Comparison of ENCODE assay signal across 18 cellular contexts in genomic region chr1:84525738-84526137, GRCh38. TPM values are rescaled to one million over a fixed set of nuclear protein-coding genes. Genes with fewer than 3 reads are reported as not detected.
A peak's percentile ranks its signal among the peaks of the same experiment; 100 is the strongest.
DNase-seq lines count a peak whose midpoint lies in the region; ATAC-seq, FAIRE-seq and TF ChIP-seq lines count a peak whose summit lies in the region.
"Had no signal": no experiment of that assay in that cellular context is flagged by ENCODE, and none has a peak within 500 bp of the region (broad histone marks: within the 10 kb centered on the region; RNA-seq: fewer than 3 reads in every experiment).

No MANE protein-coding gene starts in this region.

- POLR2A ChIA-PET in A673 (lab: Charles Lee; ENCODE audit: low non-redundant PET) = no interaction called here

- H3K4me1 ChIP-seq in A673 (ENCODE audit: insufficient read depth, low read length, poor library complexity, severe bottlenecking) (no peaks in the 10 kb centered on the region), BE2C (no peaks in the 10 kb centered on the region)

- H3K27ac ChIP-seq in A673 (ENCODE audit: low read depth, low read length, poor library complexity, severe bottlenecking) = no peak overlapping the region
- H3K27ac ChIP-seq: C4-2B, PC-9, RWPE1 had no signal

- no peak for ATAC-seq in left cardiac atrium

- H3K27me3 ChIP-seq in A673 (replicated peaks; ENCODE audit: insufficient read depth, low read depth, low read length, poor library complexity) (no peaks in the 10 kb centered on the region), BE2C (no peaks in the 10 kb centered on the region)

- H3K36me3 ChIP-seq in A673 (ENCODE audit: insufficient read depth, low read length, poor library complexity, severe bottlenecking) (no peaks in the 10 kb centered on the region), BE2C (no peaks in the 10 kb centered on the region)

- peak; percentile 5 for FAIRE-seq in GM18507 (lab: Jason Lieb, UNC)
- FAIRE-seq in islet of Langerhans (lab: Jason Lieb, UNC) = peak; percentile 95

- BruUV-seq in A673 (replicated peaks; lab: Mats Ljungman, UMichigan) = no TSS peak

- H3K9me3 ChIP-seq in A673 (ENCODE audit: low read depth, low read length, poor library complexity, severe bottlenecking) = peaks cover 6% of the 10 kb centered on the region
- no peaks in the 10 kb centered on the region for H3K9me3 ChIP-seq in BE2C

- intact Hi-C loops in A673 (cut with micrococcal nuclease; ENCODE audit: unreplicated experiment) = no loop called here
- intact Hi-C loops in left cardiac atrium (cut with DNase I) = no loop called here

- DNase-seq in A673 (ENCODE audit: low spot score) (peak; percentile 21), GM18507 (ENCODE audit: extremely low spot score, insufficient read length, low read depth) (no peak), NCI-H748 treated with DMSO at 0.1 percent for 48 hours (lab: John Stamatoyannopoulos, UW) (peak; percentile 63), GM10266 (ENCODE audit: extremely low spot score) (no peak), left cardiac atrium (no peak), BE2C (no peak)
- DNase-seq: DMS153, GOT3, KBM-7, NCI-H2029, NCI-H446 treated with DMSO at 0.1 percent for 48 hours, NCI-H774, PC-9, SIG-M5, T-helper 1 cell had no signal

- no peak for TF ChIP-seq CTCF in A673 (conservative IDR thresholded peaks at IDR 0.05; ENCODE audit: low read depth, low read length)
- TF ChIP-seq CTCF in GM10266 (IDR thresholded peaks at IDR 0.05; ENCODE audit: control insufficient read depth, insufficient read depth, low read depth, missing control alignments) = no peak
- TF ChIP-seq CTCF in BE2C (IDR thresholded peaks at IDR 0.05; ENCODE audit: low read depth, low read length) = no peak

- H3K4me3 ChIP-seq in A673 (ENCODE audit: low read depth, low read length, poor library complexity, severe bottlenecking) = no peak overlapping the region
- no peak overlapping the region for H3K4me3 ChIP-seq in BE2C (ENCODE audit: low read depth, low read length)
- H3K4me3 ChIP-seq: PC-9 had no signal

- CTCF ChIA-PET in A673 (lab: Charles Lee) = no interaction called here

RNA-seq across cellular contexts. Expression of gene GNG5, which starts 19.4 kb away (rescaled TPM):
- total RNA-seq in A673 (2021) (114 and 119 TPM in 2 replicates), left cardiac atrium (100 to 1,000 TPM; 141 to 155 TPM)
- polyA plus RNA-seq in BE2C (2012; ENCODE audit: insufficient read depth, insufficient read length, low read depth) = 146 TPM

RNA-seq across cellular contexts. Expression of gene SPATA1, which starts 19.6 kb away (rescaled TPM):
- 0.95 and 1.3 TPM in 2 replicates for total RNA-seq in A673 (2021)
- 1 to 10 TPM in 1 of 2 donors, under 1 TPM in 1; 0.77 to 2.2 TPM for total RNA-seq in left cardiac atrium
- not detected for polyA plus RNA-seq in BE2C (2012; ENCODE audit: insufficient read depth, insufficient read length, low read depth)

RNA-seq across cellular contexts. Expression of gene RPF1, which starts 46.7 kb away (rescaled TPM):
- 53.4 and 56.7 TPM in 2 replicates for total RNA-seq in A673 (2021)
- 10 to 100 TPM; 28.5 to 32.1 TPM for total RNA-seq in left cardiac atrium
- polyA plus RNA-seq in BE2C (2012; ENCODE audit: insufficient read depth, insufficient read length, low read depth) = 49.7 TPM

RNA-seq across cellular contexts. Expression of gene CTBS, which starts 48.5 kb away (rescaled TPM):
- total RNA-seq in A673 (2021) (10.0 and 13.2 TPM in 2 replicates), left cardiac atrium (10 to 100 TPM in 1 of 2 donors, 1 to 10 TPM in 1; 8.0 to 11.4 TPM)
- 2.9 TPM for polyA plus RNA-seq in BE2C (2012; ENCODE audit: insufficient read depth, insufficient read length, low read depth)

Comparison
In these comparisons a context has a peak if more than half of its experiments do, and no peak if none do; other contexts are left out.
1. DNase-seq: peak in A673 (single experiment) and NCI-H748 treated with DMSO at 0.1 percent for 48 hours (single experiment); none in GM18507 (single experiment), GM10266 (single experiment), left cardiac atrium (single experiment) and BE2C (single experiment).